ENCODE assay signal across 16 cellular contexts in the genomic region with DNA sequence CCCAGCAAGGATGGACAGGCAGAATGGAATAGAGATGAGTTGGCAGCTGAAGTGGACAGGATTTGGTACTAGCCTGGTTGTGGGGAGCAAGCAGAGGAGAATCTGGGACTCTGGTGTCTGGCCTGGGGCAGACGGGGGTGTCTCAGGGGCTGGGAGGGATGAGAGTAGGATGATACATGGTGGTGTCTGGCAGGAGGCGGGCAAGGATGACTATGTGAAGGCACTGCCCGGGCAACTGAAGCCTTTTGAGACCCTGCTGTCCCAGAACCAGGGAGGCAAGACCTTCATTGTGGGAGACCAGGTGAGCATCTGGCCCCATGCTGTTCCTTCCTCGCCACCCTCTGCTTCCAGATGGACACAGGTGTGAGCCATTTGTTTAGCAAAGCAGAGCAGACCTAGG. TPM values are rescaled to one million over a fixed set of nuclear protein-coding genes. Genes with fewer than 3 reads are reported as not detected.
DNase-seq lines count a peak whose midpoint lies in the region; TF ChIP-seq lines count a peak whose summit lies in the region.
"Had no signal": no experiment of that assay in that cellular context is flagged by ENCODE, and none has a peak within 500 bp of the region (broad histone marks: within the 10 kb centered on the region; RNA-seq: fewer than 3 reads in every experiment).

No MANE protein-coding gene starts in this region.

- H3K36me3 Mint-ChIP-seq in endothelial cell (ENCODE audit: low read depth, unreplicated experiment) = peaks cover 32% of the 10 kb centered on the region

- no peak overlapping the region for H3K9ac ChIP-seq in skeletal muscle satellite cell (ENCODE audit: low read depth, low read length)

- H3K36me3 ChIP-seq in PC-9 (ENCODE audit: low read depth) (peaks cover 33% of the 10 kb centered on the region), skeletal muscle satellite cell (ENCODE audit: insufficient read depth, low read length) (peaks cover 31% of the 10 kb centered on the region)

- H3F3A ChIP-seq in PC-9 (ENCODE audit: insufficient read depth, low read depth) = peaks cover 82% of the 10 kb centered on the region

- POLR2A ChIA-PET in PC-9 (lab: Charles Lee; ENCODE audit: unreplicated experiment) = no interaction called here

- peaks cover 26% of the 10 kb centered on the region for H3K79me2 ChIP-seq in PC-9 (ENCODE audit: low read depth)

- no peak overlapping the region for H2AFZ ChIP-seq in PC-9

- H3K4me3 Mint-ChIP-seq in endothelial cell (ENCODE audit: unreplicated experiment) = peak overlapping the region; percentile 89

- DNase-seq in NCI-H146 (lab: John Stamatoyannopoulos, UW) (peak; percentile 41), NCI-H146 treated with DMSO at 0.1 percent for 48 hours (lab: John Stamatoyannopoulos, UW; ENCODE audit: unreplicated experiment) (no peak), PC-9 (no peak), endothelial cell (ENCODE audit: low spot score) (no peak), iPS-NIHi11 (ENCODE audit: low spot score) (no peak), T1000 (lab: John Stamatoyannopoulos, UW) (no peak), NOMO-1 treated with dmso at 0.1 percent for 144 hours (lab: John Stamatoyannopoulos, UW; ENCODE audit: unreplicated experiment) (no peak)
- DNase-seq: activated gamma-delta T cell, EL, heart left ventricle, PC-3 had no signal

- peak overlapping the region; percentile 48 for H3K27ac Mint-ChIP-seq in endothelial cell (ENCODE audit: unreplicated experiment)

- CTCF ChIA-PET in PC-9 (lab: Charles Lee) = no interaction called here

- peaks cover 42% of the 10 kb centered on the region for H4K20me1 ChIP-seq in PC-9 (ENCODE audit: insufficient read depth)

- H3K9me3 ChIP-seq in PC-9 (ENCODE audit: insufficient read depth, low read depth) = no peaks in the 10 kb centered on the region
- H3K9me3 ChIP-seq in skeletal muscle satellite cell (replicated peaks; ENCODE audit: low read length) = no peaks in the 10 kb centered on the region
- H3K9me3 ChIP-seq: heart left ventricle had no signal

- H3K27me3 ChIP-seq in PC-9 (ENCODE audit: insufficient read depth, low read depth) (no peaks in the 10 kb centered on the region), skeletal muscle satellite cell (ENCODE audit: control insufficient read depth, insufficient read depth, low read length) (peaks cover 15% of the 10 kb centered on the region)
- H3K27me3 ChIP-seq: heart left ventricle had no signal

- peak overlapping the region; percentile 94; the same call in 1 of the 2 replicates for H3K4me2 ChIP-seq in PC-9
- H3K4me2 ChIP-seq in skeletal muscle satellite cell (ENCODE audit: low read length) = peak overlapping the region; percentile 93

- H3K4me3 ChIP-seq in PC-9 = no peak overlapping the region
- H3K4me3 ChIP-seq in skeletal muscle satellite cell (ENCODE audit: low read length) = no peak overlapping the region

- H3K4me1 Mint-ChIP-seq in endothelial cell (ENCODE audit: unreplicated experiment) = peaks cover 20% of the 10 kb centered on the region

- no peak overlapping the region for H3K27ac ChIP-seq in PC-9
- H3K27ac ChIP-seq: 22Rv1 had no signal

- H3K9me3 Mint-ChIP-seq in endothelial cell (ENCODE audit: unreplicated experiment) = no peaks in the 10 kb centered on the region

- TF ChIP-seq CTCF in PC-9 (conservative IDR thresholded peaks at IDR 0.05) (no peak), endothelial cell (IDR thresholded peaks at IDR 0.05; ENCODE audit: unreplicated experiment) (no peak)

- peaks cover 6% of the 10 kb centered on the region for H3K27me3 Mint-ChIP-seq in endothelial cell (ENCODE audit: unreplicated experiment)

- no TSS peak for BruUV-seq in PC-9 (replicated peaks; lab: Mats Ljungman, UMichigan)

- intact Hi-C loops in PC-9 (cut with micrococcal nuclease; ENCODE audit: unreplicated experiment) = no loop called here

- no peaks in the 10 kb centered on the region for H3K9me2 ChIP-seq in PC-9 (ENCODE audit: insufficient read depth)

- H3K4me1 ChIP-seq in PC-9 (replicated peaks; ENCODE audit: insufficient read depth) = peaks cover 31% of the 10 kb centered on the region
- H3K4me1 ChIP-seq in skeletal muscle satellite cell (ENCODE audit: control insufficient read depth, insufficient read depth, low read length) = peaks cover 10% of the 10 kb centered on the region

RNA-seq across cellular contexts. Expression of gene GSTP1, which starts 2.3 kb away (rescaled TPM):
- 2,063 and 2,645 TPM in 2 replicates for total RNA-seq in PC-9 (2021)
- total RNA-seq in endothelial cell (ENCODE audit: unreplicated experiment) = 696 TPM
- 604 and 708 TPM in 2 replicates for total RNA-seq in skeletal muscle satellite cell (2012; rRNA removed)

RNA-seq across cellular contexts. Expression of gene NDUFV1, which starts 20.8 kb away (rescaled TPM):
- total RNA-seq in PC-9 (2021) (321 and 463 TPM in 2 replicates), endothelial cell (ENCODE audit: unreplicated experiment) (191 TPM)
- 205 and 215 TPM in 2 replicates for total RNA-seq in skeletal muscle satellite cell (2012; rRNA removed)

RNA-seq across cellular contexts. Expression of gene NUDT8, which starts 43.8 kb away (rescaled TPM):
- total RNA-seq in PC-9 (2021) (25.5 and 33.3 TPM in 2 replicates), endothelial cell (ENCODE audit: unreplicated experiment) (6.8 TPM)
- total RNA-seq in skeletal muscle satellite cell (2012; rRNA removed) = 2.5 and 8.7 TPM in 2 replicates

RNA-seq across cellular contexts. Expression of gene TBX10, which starts 53.7 kb away (rescaled TPM):
- not detected in 2 replicates for total RNA-seq in PC-9 (2021)
- not detected for total RNA-seq in endothelial cell (ENCODE audit: unreplicated experiment)
- total RNA-seq in skeletal muscle satellite cell (2012; rRNA removed) = not detected in 2 replicates
- total RNA-seq: dermis microvascular lymphatic vessel endothelial cell, HT1080, PC-3, sciatic nerve had no signal
